ENCODE assay signal across 8 cellular contexts in the genomic region with DNA sequence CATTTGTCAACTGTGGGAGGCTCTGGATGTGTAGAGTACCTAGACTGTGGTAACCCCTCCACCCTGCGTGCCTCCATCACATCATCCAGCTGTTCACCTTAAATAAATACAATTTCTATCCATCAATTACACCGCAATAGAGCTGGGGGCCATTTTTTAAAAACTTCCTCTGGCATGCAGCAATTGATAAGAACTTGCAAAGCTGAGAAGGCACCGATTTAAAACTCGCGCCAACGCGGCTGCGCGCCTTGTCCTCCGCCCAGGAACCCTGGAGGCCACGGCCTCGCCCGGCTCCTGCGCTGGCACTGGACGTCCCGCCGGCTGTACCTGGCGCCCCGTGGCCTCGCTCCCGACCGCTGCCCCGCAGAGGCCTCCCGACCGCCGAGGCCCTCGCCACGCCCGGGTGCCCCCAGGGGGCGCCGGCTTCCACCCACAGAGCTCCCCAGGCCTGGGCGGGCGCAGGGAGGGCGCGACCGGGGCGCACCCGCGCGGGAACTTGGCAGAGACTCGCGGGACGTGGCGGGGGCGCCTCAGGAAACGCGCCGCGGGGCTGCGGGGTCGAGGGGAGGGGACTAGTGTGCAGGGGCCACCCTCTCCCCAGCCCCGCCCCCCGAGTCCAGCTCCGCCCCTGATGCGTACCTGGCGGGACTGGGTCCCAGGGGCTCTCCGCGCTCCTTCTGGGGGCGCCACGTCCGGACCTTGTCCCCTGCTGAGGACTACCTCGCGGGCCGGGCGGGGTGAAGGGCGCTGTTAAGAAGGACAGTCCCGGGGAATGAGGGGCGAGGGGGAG.
DNase-seq lines count a peak whose midpoint lies in the region; ATAC-seq and TF ChIP-seq lines count a peak whose summit lies in the region.

No MANE protein-coding gene starts in this region.

- peaks cover 2% of the 10 kb centered on the region for H3K9me3 Mint-ChIP-seq in chondrocyte (ENCODE audit: low read depth)

- no peak overlapping the region for H3K4me3 Mint-ChIP-seq in chondrocyte (ENCODE audit: unreplicated experiment)

- H3K27me3 Mint-ChIP-seq in chondrocyte (ENCODE audit: low read depth) = peaks cover 24% of the 10 kb centered on the region

- no peaks in the 10 kb centered on the region for H3K36me3 ChIP-seq in testis (ENCODE audit: low read depth, missing control alignments)

- DNase-seq in activated naive CD4-positive, alpha-beta T cell treated with Interleukin-2 at 50 U/mL for 16 hours = peak; percentile 7
- DNase-seq in activated naive CD4-positive, alpha-beta T cell (lab: John Stamatoyannopoulos, UW) = no peak
- no peak for DNase-seq in chondrocyte (ENCODE audit: low spot score)
- DNase-seq in lung microvascular endothelial cell (ENCODE audit: low read depth in 2 of 2) = peak; percentile 17 to 49
- peak; percentile 52 for DNase-seq in testis
- DNase-seq in activated gamma-delta T cell (lab: John Stamatoyannopoulos, UW) = no peak

- TF ChIP-seq CTCF in chondrocyte (IDR thresholded peaks at IDR 0.05) = peak; percentile 74
- peak; percentile 16 to 53 (median 45) for TF ChIP-seq CTCF in testis (IDR thresholded peaks at IDR 0.05)

- no peaks in the 10 kb centered on the region for H3K4me1 ChIP-seq in testis

- intact Hi-C loops in testis (cut with DNase I; ENCODE audit: low total_unique reads) = loop anchor here (10.0 kb wide), 1 partner anchor 84 kb away; no protein-coding TSS in a partner anchor

- TF ChIP-seq POLR2A in testis (IDR thresholded peaks at IDR 0.05) = no peak

- ATAC-seq in GM21576 (IDR thresholded peaks at IDR 0.05; ENCODE audit: unreplicated experiment) (no peak), GM21367 (IDR thresholded peaks at IDR 0.05; ENCODE audit: unreplicated experiment) (no peak)

- H3K27me3 ChIP-seq in testis = no peaks in the 10 kb centered on the region

- WGBS in testis, 2 donors = 8 to 12% methylated on average over 29 to 37 of the region's 68 CpGs

- peaks cover 8% of the 10 kb centered on the region for H3K4me1 Mint-ChIP-seq in chondrocyte (ENCODE audit: low read depth)

- H3K27ac Mint-ChIP-seq in chondrocyte (ENCODE audit: unreplicated experiment) = no peak overlapping the region

- H3K9me3 ChIP-seq in testis = no peaks in the 10 kb centered on the region

- peak overlapping the region in 1 of 2 donors; percentile 45 for H3K27ac ChIP-seq in testis

- H3K36me3 Mint-ChIP-seq in chondrocyte (ENCODE audit: low read depth) = no peaks in the 10 kb centered on the region

- peak overlapping the region; percentile 47 to 64 for H3K4me3 ChIP-seq in testis

Comparison
In these comparisons a context has a peak if more than half of its experiments do, and no peak if none do; other contexts are left out.
1. DNase-seq: peak in activated naive CD4-positive, alpha-beta T cell treated with Interleukin-2 at 50 U/mL for 16 hours (single experiment), lung microvascular endothelial cell (2 of 2) and testis (single experiment); none in activated naive CD4-positive, alpha-beta T cell (0 of 4), chondrocyte (single experiment) and activated gamma-delta T cell (single experiment).